ENCODE assay signal across 26 cellular contexts in the genomic region with DNA sequence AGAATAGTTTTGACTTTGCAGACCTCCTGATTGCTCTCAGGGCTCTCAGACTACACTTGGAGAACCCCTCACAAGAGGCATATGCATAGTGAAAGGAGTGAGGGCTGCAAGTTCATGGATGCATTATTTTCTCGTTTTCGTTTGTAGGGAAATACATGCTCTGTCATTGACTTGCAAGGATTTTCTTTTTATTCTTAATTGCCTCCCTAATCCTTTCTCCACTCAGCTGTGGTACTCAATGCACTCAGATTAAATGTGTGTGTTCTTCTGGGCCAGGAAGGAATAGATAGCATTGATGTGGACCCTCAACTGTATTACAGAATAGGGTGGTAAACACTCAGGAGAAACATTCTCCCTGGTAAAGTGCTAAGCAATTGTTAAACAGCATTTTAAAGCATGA.
"Had no signal": no experiment of that assay in that cellular context is flagged by ENCODE, and none has a peak within 500 bp of the region (broad histone marks: within the 10 kb centered on the region; RNA-seq: fewer than 3 reads in every experiment).

No MANE protein-coding gene starts in this region.

- H3K9me3 ChIP-seq: colonic mucosa, esophagus muscularis mucosa, esophagus squamous epithelium, gastrocnemius medialis, gastroesophageal sphincter, heart left ventricle, heart right ventricle had no signal

- FAIRE-seq: endometrium, endothelial cell of umbilical vein, frontal cortex had no signal

- H3K4me3 ChIP-seq: colonic mucosa, coronary artery, dorsolateral prefrontal cortex, esophagus muscularis mucosa, esophagus squamous epithelium, gastrocnemius medialis, gastroesophageal sphincter, heart left ventricle, heart right ventricle, hepatocyte had no signal

- H3K27me3 ChIP-seq: colonic mucosa, dorsolateral prefrontal cortex, esophagus muscularis mucosa, esophagus squamous epithelium, foreskin keratinocyte, gastrocnemius medialis, gastroesophageal sphincter, heart left ventricle, heart right ventricle, hepatocyte had no signal

- H3K36me3 ChIP-seq: colonic mucosa, esophagus muscularis mucosa, esophagus squamous epithelium, gastrocnemius medialis, gastroesophageal sphincter, heart left ventricle, heart right ventricle had no signal

- DNase-seq: colonic mucosa; cortex of kidney; dermis blood vessel endothelial cell; dorsolateral prefrontal cortex; effector CD4-positive, alpha-beta T cell; effector CD8-positive, alpha-beta T cell; effector memory CD4-positive, alpha-beta T cell; effector memory CD8-positive, alpha-beta T cell; endodermal cell; erythroblast; esophagus squamous epithelium; foreskin fibroblast; foreskin keratinocyte; gastrocnemius medialis; glutamatergic neuron; head of caudate nucleus; heart left ventricle; heart right ventricle; hippocampal formation had no signal

- H3K4me1 ChIP-seq: colonic mucosa, foreskin keratinocyte, gastrocnemius medialis had no signal
